Comparison of ENCODE assay signal across 8 cellular contexts in the genomic region with DNA sequence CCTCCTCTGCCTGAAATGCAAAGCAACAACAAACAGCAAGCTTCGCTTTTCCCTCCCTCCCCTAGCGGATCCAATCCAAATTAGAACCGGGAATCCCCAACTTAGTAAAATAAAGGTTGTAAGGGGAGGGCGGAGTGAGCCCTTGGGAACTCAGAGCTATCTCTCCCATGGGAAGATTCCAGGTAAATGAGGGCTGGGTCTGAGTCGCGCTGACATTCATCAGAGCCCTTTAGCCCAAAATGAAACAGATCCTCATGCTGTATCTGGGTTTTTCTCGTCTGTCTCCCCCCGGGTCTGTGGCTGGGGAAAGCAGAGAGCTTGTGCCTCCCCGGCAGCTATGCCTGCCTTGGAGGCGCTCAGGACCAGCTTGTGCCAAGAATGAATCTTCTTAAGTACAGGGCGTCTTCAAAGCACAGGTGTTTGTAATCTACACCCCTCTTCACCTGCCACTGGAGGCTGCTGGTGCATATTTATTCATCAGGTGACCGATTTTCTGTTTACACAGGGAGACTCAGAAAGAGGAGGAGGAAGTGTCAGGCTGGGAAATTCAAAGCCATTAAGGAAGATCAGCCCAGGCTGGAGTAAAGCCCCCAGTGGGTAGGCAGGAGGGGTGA. TPM values are rescaled to one million over a fixed set of nuclear protein-coding genes. Genes with fewer than 3 reads are reported as not detected.
A peak's percentile ranks its signal among the peaks of the same experiment; 100 is the strongest.
DNase-seq lines count a peak whose midpoint lies in the region; ATAC-seq, FAIRE-seq and TF ChIP-seq lines count a peak whose summit lies in the region.

No MANE protein-coding gene starts in this region.

- peak overlapping the region; percentile 87 for H3K27ac Mint-ChIP-seq in T-helper 17 cell

- H3K4me2 ChIP-seq in BLaER1, result peak overlapping the region; percentile 98

- H3K9me3 ChIP-seq in BLaER1, result no peaks in the 10 kb centered on the region
- no peaks in the 10 kb centered on the region for H3K9me3 ChIP-seq in T-helper 17 cell (ENCODE audit: control insufficient read depth, low read length, poor library complexity, severe bottlenecking)
- H3K9me3 ChIP-seq in left ventricle myocardium inferior (replicated peaks), result no peaks in the 10 kb centered on the region
- H3K9me3 ChIP-seq in small intestine (ENCODE audit: control insufficient read depth, low read depth), result no peaks in the 10 kb centered on the region

- DNase-seq in HPDE6-E6E7 (ENCODE audit: extremely low spot score), result peak; percentile 58
- no peak for DNase-seq in T-helper 17 cell
- DNase-seq in left ventricle myocardium inferior, result no peak
- DNase-seq in small intestine, result peak; percentile 91
- no peak for DNase-seq in ecto neural progenitor cell (ENCODE audit: low spot score)

- ATAC-seq in T-helper 17 cell, result no peak
- no peak for ATAC-seq in GM19351 (IDR thresholded peaks at IDR 0.05; ENCODE audit: unreplicated experiment)
- ATAC-seq in HG02884 (IDR thresholded peaks at IDR 0.05; ENCODE audit: unreplicated experiment), result no peak

- H3K4me3 ChIP-seq in BLaER1 (peak overlapping the region; percentile 76), left ventricle myocardium inferior (peak overlapping the region; percentile 93), small intestine (ENCODE audit: low read depth in 1 of 2, low read length in 2 of 2) (peak overlapping the region in 1 of 2 donors; percentile 78)

- peak overlapping the region; percentile 90 for H3K9ac ChIP-seq in BLaER1

- H4K20me1 ChIP-seq in BLaER1, result peaks cover 62% of the 10 kb centered on the region

- 0 out of 2 replicates have a peak, but pooled peaks cover 6% of the 10 kb centered on the region for H3K36me3 ChIP-seq in BLaER1
- no peaks in the 10 kb centered on the region for H3K36me3 ChIP-seq in left ventricle myocardium inferior
- H3K36me3 ChIP-seq in small intestine (ENCODE audit: control insufficient read depth in 2 of 2, insufficient read depth in 2 of 2, low read length in 2 of 2), result no peaks in the 10 kb centered on the region

- 3 to 14% (median 11%) methylated on average over 12 of the region's 12 CpGs for WGBS in small intestine, 3 donors

- TF ChIP-seq CTCF in left ventricle myocardium inferior (IDR thresholded peaks at IDR 0.05; ENCODE audit: borderline replicate concordance), result no peak

- no peaks in the 10 kb centered on the region for H3K36me3 Mint-ChIP-seq in T-helper 17 cell (ENCODE audit: low read depth)

- H3K4me1 Mint-ChIP-seq in T-helper 17 cell, result peaks cover 33% of the 10 kb centered on the region

- peak overlapping the region; percentile 96 for H3K4me3 Mint-ChIP-seq in T-helper 17 cell

- no peak for FAIRE-seq in small intestine (lab: Jason Lieb, UNC)

- peaks cover 61% of the 10 kb centered on the region for H3K4me1 ChIP-seq in BLaER1
- peaks cover 87% of the 10 kb centered on the region for H3K4me1 ChIP-seq in left ventricle myocardium inferior
- peaks cover 3 to 14% of the 10 kb centered on the region in 2 donors for H3K4me1 ChIP-seq in small intestine (ENCODE audit: control insufficient read depth in 2 of 2, insufficient read depth in 1 of 2, low read depth in 1 of 2, low read length in 1 of 2)

- H3K27me3 Mint-ChIP-seq in T-helper 17 cell, result no peaks in the 10 kb centered on the region

- no peaks in the 10 kb centered on the region for H3K27me3 ChIP-seq in BLaER1
- no peaks in the 10 kb centered on the region for H3K27me3 ChIP-seq in left ventricle myocardium inferior (ENCODE audit: low read depth)
- H3K27me3 ChIP-seq in small intestine (ENCODE audit: control insufficient read depth in 2 of 2, insufficient read depth in 2 of 2, low read length in 2 of 2), result no peaks in the 10 kb centered on the region

- H3K27ac ChIP-seq in BLaER1 (peak overlapping the region; percentile 93), left ventricle myocardium inferior (replicated peaks) (peak overlapping the region; percentile 95), small intestine (ENCODE audit: low read depth in 1 of 2, low read length in 1 of 2) (peak overlapping the region; percentile 87 to 92)

- intact Hi-C loops in left ventricle myocardium inferior (cut with micrococcal nuclease), result no loop called here

RNA-seq across cellular contexts. Expression of a gene that starts 55.0 kb away (rescaled TPM):
- total RNA-seq in T-helper 17 cell, result 10 to 100 TPM; 39.1 to 40.9 TPM
- 34.2 TPM for total RNA-seq in left ventricle myocardium inferior
- polyA plus RNA-seq in small intestine, result 10 to 100 TPM in 1 of 3 donors, 1 to 10 TPM in 2; 9.2 to 25.6 (median 9.8) TPM

Comparison
In these comparisons a context has a peak if more than half of its experiments do, and no peak if none do; other contexts are left out.
1. DNase-seq: peak in HPDE6-E6E7 (single experiment) and small intestine (single experiment); none in T-helper 17 cell (0 of 3), left ventricle myocardium inferior (single experiment) and ecto neural progenitor cell (single experiment).
2. Peak in every context shown above with its lines, with median percentiles within 50 percentile points of each other: H3K27ac ChIP-seq.